ENCODE assay signal across 6 cellular contexts in genomic region chr12:9695150-9695549, GRCh38. TPM values are rescaled to one million over a fixed set of nuclear protein-coding genes. Genes with fewer than 3 reads are reported as not detected.
"Had no signal": no experiment of that assay in that cellular context is flagged by ENCODE, and none has a peak within 500 bp of the region (broad histone marks: within the 10 kb centered on the region; RNA-seq: fewer than 3 reads in every experiment).

No MANE protein-coding gene starts in this region.

RNA-seq across cellular contexts. Expression of gene CLEC2D, which starts 25.6 kb away (rescaled TPM):
- total RNA-seq: ascending aorta had no signal

RNA-seq across cellular contexts. Expression of gene CLECL1, which starts 37.7 kb away (rescaled TPM):
- total RNA-seq: ascending aorta, endothelial cell of umbilical vein, left ventricle myocardium superior, pulmonary artery endothelial cell, testis had no signal
- polyA plus RNA-seq: endothelial cell of umbilical vein, pancreas had no signal
